ENCODE assay signal across 24 cellular contexts in genomic region chr16:1817716-1818115, GRCh38. TPM values are rescaled to one million over a fixed set of nuclear protein-coding genes. Genes with fewer than 3 reads are reported as not detected.
"Had no signal": no experiment of that assay in that cellular context is flagged by ENCODE, and none has a peak within 500 bp of the region (broad histone marks: within the 10 kb centered on the region; RNA-seq: fewer than 3 reads in every experiment).

No MANE protein-coding gene starts in this region.

- H3K36me3 ChIP-seq: neural progenitor cell had no signal

- H3K27me3 ChIP-seq: heart right ventricle, neural progenitor cell, testis had no signal

- H3K4me3 ChIP-seq: heart right ventricle, neural progenitor cell, psoas muscle, skin epidermis, testis had no signal

- DNase-seq: activated CD4-positive, alpha-beta T cell treated with anti-CD3 and anti-CD28 coated beads for 1 hour; activated gamma-delta T cell treated with Interleukin-2 at 50 U/mL for 16 hours; effector CD8-positive, alpha-beta T cell; heart right ventricle; immature natural killer cell; kidney glomerular epithelial cell; mesenchymal stem cell; naive thymus-derived CD4-positive, alpha-beta T cell; psoas muscle; stimulated activated CD4-positive, alpha-beta T cell treated with anti-CD3 and anti-CD28 coated beads, Interleukin-15, amount 100 ng/mL, for 24 hours; stimulated activated CD4-positive, alpha-beta T cell treated with anti-CD3 and anti-CD28 coated beads, Interleukin-4, amount 100 ng/mL, for 1 hour; testis; WERI-Rb-1 had no signal

- H3K9me3 Mint-ChIP-seq: activated naive CD4-positive, alpha-beta T cell treated with anti-CD3 and anti-CD28 coated beads, Interleukin-2, amount 50 U/mL, for 72 hours; activated T-helper 1 cell treated with anti-CD3 and anti-CD28 coated beads, Interleukin-12 subunit alpha, Interleukin-12 subunit beta, Interleukin-2, Interleukin-4 antibody, amounts not matched to agents 30 ng/mL and 10 ng/mL and 1 ng/mL, durations not matched to agents 14 hours and 24 hours and 36 hours; dendritic cell treated with granulocyte-macrophage colony-stimulating factor and Interleukin-4, amounts not matched to agents 40 ng/mL and 50 ng/mL, for 4 days; naive thymus-derived CD4-positive, alpha-beta T cell; neural progenitor cell; stimulated activated memory B cell treated with anti-CD40 and anti-IgM and Interleukin-4, amounts not matched to agents 10 μg/mL and 1 μg/mL and 100 μg/mL, for 72 hours; type B pancreatic cell had no signal

- FAIRE-seq: bronchial epithelial cell had no signal

- H3K9me3 ChIP-seq: heart right ventricle, psoas muscle, testis had no signal

- H3K36me3 Mint-ChIP-seq: activated naive CD4-positive, alpha-beta T cell treated with anti-CD3 and anti-CD28 coated beads, Interleukin-2, amount 50 U/mL, for 72 hours had no signal

- H3K4me2 ChIP-seq: neural progenitor cell had no signal

- H3K9ac ChIP-seq: neural progenitor cell had no signal

- H3K4me1 Mint-ChIP-seq: neural progenitor cell; stimulated activated memory B cell treated with anti-CD40 and anti-IgM and Interleukin-4, amounts not matched to agents 10 μg/mL and 1 μg/mL and 100 μg/mL, for 72 hours had no signal

- H3K27me3 Mint-ChIP-seq: dendritic cell treated with granulocyte-macrophage colony-stimulating factor and Interleukin-4, amounts not matched to agents 40 ng/mL and 50 ng/mL, for 4 days; naive thymus-derived CD4-positive, alpha-beta T cell; stimulated activated memory B cell treated with anti-CD40 and anti-IgM and Interleukin-4, amounts not matched to agents 10 μg/mL and 1 μg/mL and 100 μg/mL, for 72 hours; type B pancreatic cell had no signal

- H3K4me1 ChIP-seq: heart right ventricle, neural progenitor cell, psoas muscle, testis had no signal

- H3K4me3 Mint-ChIP-seq: activated T-helper 1 cell treated with anti-CD3 and anti-CD28 coated beads, Interleukin-12 subunit alpha, Interleukin-12 subunit beta, Interleukin-2, Interleukin-4 antibody, amounts not matched to agents 30 ng/mL and 10 ng/mL and 1 ng/mL, durations not matched to agents 14 hours and 24 hours and 36 hours; dendritic cell treated with granulocyte-macrophage colony-stimulating factor and Interleukin-4, amounts not matched to agents 40 ng/mL and 50 ng/mL, for 4 days; immature natural killer cell; naive thymus-derived CD4-positive, alpha-beta T cell; neural progenitor cell; stimulated activated memory B cell treated with anti-CD40 and anti-IgM and Interleukin-4, amounts not matched to agents 10 μg/mL and 1 μg/mL and 100 μg/mL, for 72 hours; type B pancreatic cell had no signal

- ATAC-seq: esophagus mucosa; naive thymus-derived CD4-positive, alpha-beta T cell; psoas muscle; right cardiac atrium had no signal

- H3K27ac ChIP-seq: heart right ventricle, neural progenitor cell, psoas muscle, skin epidermis, testis, WERI-Rb-1 had no signal

- H2AFZ ChIP-seq: neural progenitor cell had no signal

- H3K27ac Mint-ChIP-seq: activated T-helper 1 cell treated with anti-CD3 and anti-CD28 coated beads, Interleukin-12 subunit alpha, Interleukin-12 subunit beta, Interleukin-2, Interleukin-4 antibody, amounts not matched to agents 30 ng/mL and 10 ng/mL and 1 ng/mL, durations not matched to agents 14 hours and 24 hours and 36 hours; dendritic cell treated with granulocyte-macrophage colony-stimulating factor and Interleukin-4, amounts not matched to agents 40 ng/mL and 50 ng/mL, for 4 days; neural progenitor cell; stimulated activated memory B cell treated with anti-CD40 and anti-IgM and Interleukin-4, amounts not matched to agents 10 μg/mL and 1 μg/mL and 100 μg/mL, for 72 hours; type B pancreatic cell had no signal

RNA-seq across cellular contexts. Expression of gene IGFALS, which starts 24.2 kb away (rescaled TPM):
- total RNA-seq: activated CD8-positive, alpha-beta memory T cell treated with anti-CD3 and anti-CD28 coated beads for 36 hours; activated naive CD4-positive, alpha-beta T cell treated with anti-CD3 and anti-CD28 coated beads, Interleukin-2, amount 50 U/mL, for 72 hours; activated T-helper 1 cell treated with anti-CD3 and anti-CD28 coated beads, Interleukin-12 subunit alpha, Interleukin-12 subunit beta, Interleukin-2, Interleukin-4 antibody, amounts not matched to agents 30 ng/mL and 10 ng/mL and 1 ng/mL, durations not matched to agents 14 hours and 24 hours and 36 hours; bronchial epithelial cell; esophagus mucosa; right cardiac atrium had no signal
- polyA plus RNA-seq: immature natural killer cell had no signal
